ENCODE assay signal across 9 cellular contexts in the genomic region with DNA sequence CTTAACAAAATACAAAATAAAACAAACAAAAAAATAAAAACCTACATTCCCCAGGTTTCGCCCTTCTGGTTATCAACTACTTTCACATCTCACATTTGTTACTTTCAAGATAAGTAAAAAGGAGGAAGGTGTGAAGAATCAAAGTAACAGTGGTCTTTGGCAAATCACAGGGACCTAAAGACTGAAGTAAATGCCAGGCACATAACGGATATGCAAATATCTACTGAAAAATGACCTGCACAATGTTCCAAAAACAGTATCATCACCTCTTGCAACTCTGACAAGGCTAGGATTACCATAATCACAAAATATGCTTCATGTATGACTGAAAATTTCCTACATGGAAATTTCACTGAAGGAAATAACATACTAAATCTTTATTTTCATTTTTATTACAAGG. TPM values are rescaled to one million over a fixed set of nuclear protein-coding genes. Genes with fewer than 3 reads are reported as not detected.
A peak's percentile ranks its signal among the peaks of the same experiment; 100 is the strongest.
DNase-seq lines count a peak whose midpoint lies in the region; ATAC-seq and TF ChIP-seq lines count a peak whose summit lies in the region.
"Had no signal": no experiment of that assay in that cellular context is flagged by ENCODE, and none has a peak within 500 bp of the region (broad histone marks: within the 10 kb centered on the region; RNA-seq: fewer than 3 reads in every experiment).

No MANE protein-coding gene starts in this region.

- H3K4me3 Mint-ChIP-seq in activated CD8-positive, alpha-beta T cell treated with anti-CD3 and anti-CD28 coated beads, Interleukin-2, amount 10 ng/mL, durations not matched to agents 7 days and 5 days = peak overlapping the region; percentile 15
- no peak overlapping the region for H3K4me3 Mint-ChIP-seq in endothelial cell (ENCODE audit: unreplicated experiment)

- peaks cover 27% of the 10 kb centered on the region for H3K4me1 Mint-ChIP-seq in activated CD8-positive, alpha-beta T cell treated with anti-CD3 and anti-CD28 coated beads, Interleukin-2, amount 10 ng/mL, durations not matched to agents 7 days and 5 days (ENCODE audit: low read depth)
- peaks cover 17% of the 10 kb centered on the region for H3K4me1 Mint-ChIP-seq in endothelial cell (ENCODE audit: unreplicated experiment)

- no peaks in the 10 kb centered on the region for H3K9me3 Mint-ChIP-seq in activated CD8-positive, alpha-beta T cell treated with anti-CD3 and anti-CD28 coated beads, Interleukin-2, amount 10 ng/mL, durations not matched to agents 7 days and 5 days (ENCODE audit: insufficient read depth)
- H3K9me3 Mint-ChIP-seq in endothelial cell (ENCODE audit: unreplicated experiment) = no peaks in the 10 kb centered on the region

- no peak overlapping the region for H3K27ac ChIP-seq in SK-N-SH (ENCODE audit: low read depth in 2 of 2, low read length in 1 of 2)

- H3K79me2 ChIP-seq in SK-N-SH (ENCODE audit: insufficient read depth) = peaks cover 80% of the 10 kb centered on the region

- no peaks in the 10 kb centered on the region for H3K27me3 ChIP-seq in SK-N-SH (ENCODE audit: insufficient read depth)

- H4K20me1 ChIP-seq in SK-N-SH (ENCODE audit: insufficient read depth) = no peaks in the 10 kb centered on the region

- TF ChIP-seq CTCF in GM10266 (IDR thresholded peaks at IDR 0.05; ENCODE audit: control insufficient read depth, insufficient read depth, low read depth, missing control alignments) = no peak
- no peak for TF ChIP-seq CTCF in endothelial cell (IDR thresholded peaks at IDR 0.05; ENCODE audit: unreplicated experiment)
- no peak for TF ChIP-seq CTCF in SK-N-SH (IDR thresholded peaks at IDR 0.05)

- no peak overlapping the region for H3K4me3 ChIP-seq in SK-N-SH (ENCODE audit: low read depth in 2 of 2, low read length in 1 of 2)

- POLR2A ChIA-PET in activated CD8-positive, alpha-beta T cell treated with anti-CD3 and anti-CD28 coated beads, Interleukin-2, amount 10 ng/mL, durations not matched to agents 7 days and 5 days (lab: Charles Lee) = no interaction called here
- POLR2A ChIA-PET in SK-N-SH (lab: Yijun Ruan, JAX) = no interaction called here

- no peaks in the 10 kb centered on the region for H3K9me2 ChIP-seq in SK-N-SH

- CTCF ChIA-PET in activated CD8-positive, alpha-beta T cell treated with anti-CD3 and anti-CD28 coated beads, Interleukin-2, amount 10 ng/mL, durations not matched to agents 7 days and 5 days (lab: Charles Lee) = no interaction called here
- CTCF ChIA-PET in SK-N-SH (lab: Yijun Ruan, JAX) = no interaction called here

- peaks cover 18 to 45% of the 10 kb centered on the region in 2 experiments for H3K36me3 ChIP-seq in SK-N-SH (replicated peaks in 1 of 2; ENCODE audit: control insufficient read depth in 1 of 2, insufficient read depth in 2 of 2, low read length in 1 of 2)

- ATAC-seq in GM19455 (IDR thresholded peaks at IDR 0.05; ENCODE audit: unreplicated experiment) = peak; percentile 70
- peak; percentile 92 for ATAC-seq in HG03066 (IDR thresholded peaks at IDR 0.05; ENCODE audit: low read depth, unreplicated experiment)
- no peak for ATAC-seq in activated CD8-positive, alpha-beta T cell treated with anti-CD3 and anti-CD28 coated beads, Interleukin-2, amount 10 ng/mL, durations not matched to agents 7 days and 5 days

- DNase-seq in GM10266 (ENCODE audit: extremely low spot score) (peak; percentile 16), endothelial cell (ENCODE audit: low spot score) (no peak), putamen (ENCODE audit: low spot score) (no peak), UCSD-AML1 (lab: John Stamatoyannopoulos, UW; ENCODE audit: unreplicated experiment) (no peak), SK-N-SH (no peak)
- no peak for DNase-seq in activated CD8-positive, alpha-beta T cell treated with anti-CD3 and anti-CD28 coated beads, Interleukin-2, amount 10 ng/mL, durations not matched to agents 7 days and 5 days
- DNase-seq: NCI-H524 treated with DMSO at 0.1 percent for 48 hours had no signal

- peak overlapping the region; percentile 39 for H3K27ac Mint-ChIP-seq in activated CD8-positive, alpha-beta T cell treated with anti-CD3 and anti-CD28 coated beads, Interleukin-2, amount 10 ng/mL, durations not matched to agents 7 days and 5 days
- H3K27ac Mint-ChIP-seq in endothelial cell (ENCODE audit: unreplicated experiment) = no peak overlapping the region

- no peak overlapping the region for H3K9ac ChIP-seq in SK-N-SH

- no peaks in the 10 kb centered on the region; a peak in 1 of 4 replicates for H3K4me1 ChIP-seq in SK-N-SH (ENCODE audit: control insufficient read depth in 1 of 2, insufficient read depth in 2 of 2, low read depth in 1 of 2, low read length in 1 of 2)

- H3K4me2 ChIP-seq in SK-N-SH = no peak overlapping the region

- H3K36me3 Mint-ChIP-seq in activated CD8-positive, alpha-beta T cell treated with anti-CD3 and anti-CD28 coated beads, Interleukin-2, amount 10 ng/mL, durations not matched to agents 7 days and 5 days (ENCODE audit: low read depth) = peaks cover 52% of the 10 kb centered on the region
- H3K36me3 Mint-ChIP-seq in endothelial cell (ENCODE audit: low read depth, unreplicated experiment) = peaks cover under 1% of the 10 kb centered on the region

- no peaks in the 10 kb centered on the region for H3K9me3 ChIP-seq in SK-N-SH

- WGBS in SK-N-SH (ENCODE audit: low lambda C conversion rate) = 97% methylated on average over 2 of the region's 2 CpGs

- H3F3A ChIP-seq in SK-N-SH (replicated peaks; ENCODE audit: insufficient read depth) = no peaks in the 10 kb centered on the region

- H3K27me3 Mint-ChIP-seq in activated CD8-positive, alpha-beta T cell treated with anti-CD3 and anti-CD28 coated beads, Interleukin-2, amount 10 ng/mL, durations not matched to agents 7 days and 5 days (ENCODE audit: low read depth) = no peaks in the 10 kb centered on the region
- H3K27me3 Mint-ChIP-seq in endothelial cell (ENCODE audit: unreplicated experiment) = no peaks in the 10 kb centered on the region

- no peak for TF ChIP-seq RAD21 in SK-N-SH (IDR thresholded peaks at IDR 0.05; ENCODE audit: low read length)

- no peak for TF ChIP-seq EP300 in SK-N-SH (IDR thresholded peaks at IDR 0.05; ENCODE audit: borderline replicate concordance in 1 of 2, low read depth in 1 of 2, low read length in 1 of 2)

- H2AFZ ChIP-seq in SK-N-SH (ENCODE audit: low read depth) = no peak overlapping the region

TF ChIP-seq in SK-N-SH, 30 proteins besides CTCF, POLR2A, EP300 and RAD21 (continues in another document):
- TF ChIP-seq MXI1 (IDR thresholded peaks at IDR 0.05; ENCODE audit: low read depth, low read length) (no peak), YY1 (IDR thresholded peaks at IDR 0.05; ENCODE audit: low read depth) (no peak), SIN3A (IDR thresholded peaks at IDR 0.05; ENCODE audit: borderline replicate concordance, low read depth, low read length) (no peak), RXRA (IDR thresholded peaks at IDR 0.05; ENCODE audit: borderline replicate concordance, low read depth) (no peak), FOXM1 (IDR thresholded peaks at IDR 0.05; ENCODE audit: low read depth) (no peak), SMC3 (IDR thresholded peaks at IDR 0.05; ENCODE audit: low read depth, low read length) (no peak)
- TF ChIP-seq, protein P1, sequence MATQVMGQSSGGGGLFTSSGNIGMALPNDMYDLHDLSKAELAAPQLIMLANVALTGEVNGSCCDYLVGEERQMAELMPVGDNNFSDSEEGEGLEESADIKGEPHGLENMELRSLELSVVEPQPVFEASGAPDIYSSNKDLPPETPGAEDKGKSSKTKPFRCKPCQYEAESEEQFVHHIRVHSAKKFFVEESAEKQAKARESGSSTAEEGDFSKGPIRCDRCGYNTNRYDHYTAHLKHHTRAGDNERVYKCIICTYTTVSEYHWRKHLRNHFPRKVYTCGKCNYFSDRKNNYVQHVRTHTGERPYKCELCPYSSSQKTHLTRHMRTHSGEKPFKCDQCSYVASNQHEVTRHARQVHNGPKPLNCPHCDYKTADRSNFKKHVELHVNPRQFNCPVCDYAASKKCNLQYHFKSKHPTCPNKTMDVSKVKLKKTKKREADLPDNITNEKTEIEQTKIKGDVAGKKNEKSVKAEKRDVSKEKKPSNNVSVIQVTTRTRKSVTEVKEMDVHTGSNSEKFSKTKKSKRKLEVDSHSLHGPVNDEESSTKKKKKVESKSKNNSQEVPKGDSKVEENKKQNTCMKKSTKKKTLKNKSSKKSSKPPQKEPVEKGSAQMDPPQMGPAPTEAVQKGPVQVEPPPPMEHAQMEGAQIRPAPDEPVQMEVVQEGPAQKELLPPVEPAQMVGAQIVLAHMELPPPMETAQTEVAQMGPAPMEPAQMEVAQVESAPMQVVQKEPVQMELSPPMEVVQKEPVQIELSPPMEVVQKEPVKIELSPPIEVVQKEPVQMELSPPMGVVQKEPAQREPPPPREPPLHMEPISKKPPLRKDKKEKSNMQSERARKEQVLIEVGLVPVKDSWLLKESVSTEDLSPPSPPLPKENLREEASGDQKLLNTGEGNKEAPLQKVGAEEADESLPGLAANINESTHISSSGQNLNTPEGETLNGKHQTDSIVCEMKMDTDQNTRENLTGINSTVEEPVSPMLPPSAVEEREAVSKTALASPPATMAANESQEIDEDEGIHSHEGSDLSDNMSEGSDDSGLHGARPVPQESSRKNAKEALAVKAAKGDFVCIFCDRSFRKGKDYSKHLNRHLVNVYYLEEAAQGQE (IDR thresholded peaks at IDR 0.05; ENCODE audit: low read depth, low read length) = no peak
- TF ChIP-seq, protein P2, sequence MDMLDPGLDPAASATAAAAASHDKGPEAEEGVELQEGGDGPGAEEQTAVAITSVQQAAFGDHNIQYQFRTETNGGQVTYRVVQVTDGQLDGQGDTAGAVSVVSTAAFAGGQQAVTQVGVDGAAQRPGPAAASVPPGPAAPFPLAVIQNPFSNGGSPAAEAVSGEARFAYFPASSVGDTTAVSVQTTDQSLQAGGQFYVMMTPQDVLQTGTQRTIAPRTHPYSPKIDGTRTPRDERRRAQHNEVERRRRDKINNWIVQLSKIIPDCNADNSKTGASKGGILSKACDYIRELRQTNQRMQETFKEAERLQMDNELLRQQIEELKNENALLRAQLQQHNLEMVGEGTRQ (IDR thresholded peaks at IDR 0.05; ENCODE audit: borderline replicate concordance, low read depth, low read length) = no peak
- TF ChIP-seq, protein P3, sequence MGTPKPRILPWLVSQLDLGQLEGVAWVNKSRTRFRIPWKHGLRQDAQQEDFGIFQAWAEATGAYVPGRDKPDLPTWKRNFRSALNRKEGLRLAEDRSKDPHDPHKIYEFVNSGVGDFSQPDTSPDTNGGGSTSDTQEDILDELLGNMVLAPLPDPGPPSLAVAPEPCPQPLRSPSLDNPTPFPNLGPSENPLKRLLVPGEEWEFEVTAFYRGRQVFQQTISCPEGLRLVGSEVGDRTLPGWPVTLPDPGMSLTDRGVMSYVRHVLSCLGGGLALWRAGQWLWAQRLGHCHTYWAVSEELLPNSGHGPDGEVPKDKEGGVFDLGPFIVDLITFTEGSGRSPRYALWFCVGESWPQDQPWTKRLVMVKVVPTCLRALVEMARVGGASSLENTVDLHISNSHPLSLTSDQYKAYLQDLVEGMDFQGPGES (IDR thresholded peaks at IDR 0.05; ENCODE audit: low read depth, low read length) = no peak

RNA-seq across cellular contexts. Expression of a gene that starts 29.3 kb away (rescaled TPM):
- 10 to 100 TPM; 41.7 to 48.3 TPM for total RNA-seq in activated CD8-positive, alpha-beta T cell treated with anti-CD3 and anti-CD28 coated beads, Interleukin-2, amount 10 ng/mL, durations not matched to agents 7 days and 5 days
- total RNA-seq in endothelial cell (ENCODE audit: unreplicated experiment) = 64.9 TPM
- 10.3 and 13.2 TPM in 2 replicates for polyA plus RNA-seq in SK-N-SH (2012; rRNA removed)
- 15.6 and 18.6 TPM in 2 replicates for polyA plus RNA-seq in SK-N-SH (2012; cell fraction: cytosol; rRNA removed)
- polyA plus RNA-seq in SK-N-SH (2012; cell fraction: nucleus; rRNA removed) = 9.5 and 9.7 TPM in 2 replicates
